Comparison of ENCODE assay signal across 8 cellular contexts in the genomic region with DNA sequence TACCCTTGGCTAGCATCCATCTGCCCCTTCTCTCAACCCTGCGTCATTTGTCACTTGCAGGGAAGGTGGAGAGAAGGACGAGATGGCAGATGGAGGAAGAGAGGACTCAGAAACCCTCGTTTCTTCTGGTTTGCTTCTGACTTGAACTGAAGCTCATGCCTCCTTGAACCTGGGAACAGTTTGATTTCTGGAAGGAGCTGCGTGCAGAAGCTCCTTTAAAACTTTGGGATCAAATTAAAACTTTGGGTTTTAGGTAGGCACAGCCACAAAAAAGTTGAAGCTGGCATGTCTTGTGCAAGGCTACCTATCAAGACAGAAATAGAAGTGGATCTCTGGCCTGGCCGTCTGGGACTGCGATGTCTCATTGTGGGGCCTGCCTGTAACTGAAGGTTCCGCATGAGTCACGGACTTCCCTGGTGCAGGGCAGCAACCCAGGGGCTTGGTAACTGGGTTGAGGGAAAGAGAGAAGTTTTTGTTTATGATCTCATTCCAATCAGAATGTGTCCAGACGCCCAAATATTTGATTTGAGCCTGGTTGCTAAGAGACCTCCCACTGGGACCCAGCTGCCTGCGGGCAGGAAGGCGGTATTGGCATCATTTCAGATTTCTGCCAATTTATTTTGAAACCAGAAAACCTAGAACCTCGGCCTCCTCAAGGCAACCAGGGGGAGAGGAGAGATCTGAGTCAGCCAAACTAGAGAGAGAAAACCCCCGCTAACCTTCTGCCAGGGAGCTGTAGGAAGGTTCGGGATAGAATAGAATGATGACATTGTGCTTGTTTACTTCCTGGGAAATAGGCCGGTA. TPM values are rescaled to one million over a fixed set of nuclear protein-coding genes. Genes with fewer than 3 reads are reported as not detected.
A peak's percentile ranks its signal among the peaks of the same experiment; 100 is the strongest.
DNase-seq lines count a peak whose midpoint lies in the region; ATAC-seq, FAIRE-seq and TF ChIP-seq lines count a peak whose summit lies in the region.

No MANE protein-coding gene starts in this region.

- WGBS in small intestine, 3 donors: 37 to 54% (median 49%) methylated on average over 15 of the region's 15 CpGs

- no peaks in the 10 kb centered on the region for H3K4me1 ChIP-seq in small intestine (ENCODE audit: control insufficient read depth in 2 of 2, insufficient read depth in 1 of 2, low read depth in 1 of 2, low read length in 1 of 2)

- H3K9me3 Mint-ChIP-seq in activated T-cell treated with anti-CD3 and anti-CD28 coated beads, Interleukin-2, amount 50 U/mL, for 72 hours: no peaks in the 10 kb centered on the region

- CTCF ChIA-PET in AG04450 (lab: Charles Lee): interaction anchor here (0.6 kb wide), 3 partner anchors 10 to 683 kb away, joined by 3 to 7 read pairs (median 4); no protein-coding TSS in a partner anchor

- POLR2A ChIA-PET in AG04450 (lab: Yijun Ruan, JAX): no interaction called here

- H3K4me3 ChIP-seq in AG04450 (ENCODE audit: low read depth, low read length): peak overlapping the region; percentile 22; the same call in 1 of the 2 replicates
- no peak overlapping the region for H3K4me3 ChIP-seq in small intestine (ENCODE audit: low read depth in 1 of 2, low read length in 2 of 2)

- H3K27me3 ChIP-seq in AG04450 (ENCODE audit: control insufficient read depth, insufficient read depth, low read length) (no peaks in the 10 kb centered on the region), small intestine (ENCODE audit: control insufficient read depth in 2 of 2, insufficient read depth in 2 of 2, low read length in 2 of 2) (no peaks in the 10 kb centered on the region)

- peak overlapping the region; percentile 49 to 54 for H3K4me3 Mint-ChIP-seq in activated T-cell treated with anti-CD3 and anti-CD28 coated beads, Interleukin-2, amount 50 U/mL, for 72 hours

- H3K4me1 Mint-ChIP-seq in activated T-cell treated with anti-CD3 and anti-CD28 coated beads, Interleukin-2, amount 50 U/mL, for 72 hours (ENCODE audit: low read depth): peaks cover 21% of the 10 kb centered on the region

- no peaks in the 10 kb centered on the region for H3K36me3 ChIP-seq in small intestine (ENCODE audit: control insufficient read depth in 2 of 2, insufficient read depth in 2 of 2, low read length in 2 of 2)

- no peak for FAIRE-seq in small intestine (lab: Jason Lieb, UNC)

- TF ChIP-seq CTCF in AG04450 (IDR thresholded peaks at IDR 0.05; ENCODE audit: low read depth, low read length): no peak

- DNase-seq in AG04450 (ENCODE audit: low read depth, low spot score) (peak; percentile 88), NCI-H226 (peak; percentile 99), left cardiac atrium (peak; percentile 84), small intestine (peak; percentile 5), NCI-H1105 (lab: John Stamatoyannopoulos, UW) (no peak)
- DNase-seq in activated T-cell treated with anti-CD3 and anti-CD28 coated beads, Interleukin-2, amount 50 U/mL, for 72 hours: peak; percentile 60 to 65

- H3K36me3 Mint-ChIP-seq in activated T-cell treated with anti-CD3 and anti-CD28 coated beads, Interleukin-2, amount 50 U/mL, for 72 hours (ENCODE audit: insufficient read depth in 2 of 2): no peaks in the 10 kb centered on the region

- no peaks in the 10 kb centered on the region for H3K27me3 Mint-ChIP-seq in activated T-cell treated with anti-CD3 and anti-CD28 coated beads, Interleukin-2, amount 50 U/mL, for 72 hours (ENCODE audit: low read depth)

- peak overlapping the region; percentile 56 for H3K27ac Mint-ChIP-seq in activated T-cell treated with anti-CD3 and anti-CD28 coated beads, Interleukin-2, amount 50 U/mL, for 72 hours

- ATAC-seq in GM18502 (IDR thresholded peaks at IDR 0.05; ENCODE audit: poor library complexity, unreplicated experiment) (peak; percentile 82), HG02943 (IDR thresholded peaks at IDR 0.05; ENCODE audit: low read depth, unreplicated experiment) (peak; percentile 58), left cardiac atrium (peak; percentile 79 to 96)
- peak; percentile 94 for ATAC-seq in activated T-cell treated with anti-CD3 and anti-CD28 coated beads, Interleukin-2, amount 50 U/mL, for 72 hours (replicated peaks in 1 of 2)

- H3K27ac ChIP-seq in AG04450 (ENCODE audit: low read depth, low read length): peak overlapping the region; percentile 91
- peak overlapping the region in 1 of 2 donors; percentile 3 for H3K27ac ChIP-seq in small intestine (ENCODE audit: low read depth in 1 of 2, low read length in 1 of 2)

- H3K9me3 ChIP-seq in AG04450 (ENCODE audit: control insufficient read depth, insufficient read depth, low read length) (no peaks in the 10 kb centered on the region), small intestine (ENCODE audit: control insufficient read depth, low read depth) (no peaks in the 10 kb centered on the region)

- intact Hi-C loops in left cardiac atrium (cut with DNase I): no loop called here

RNA-seq across cellular contexts. Expression of a gene that starts 15.8 kb away (rescaled TPM):
- 8.2 and 10.4 TPM in 2 replicates for polyA plus RNA-seq in AG04450 (2011; rRNA removed)
- 6.7 and 8.9 TPM in 2 replicates for polyA minus RNA-seq in AG04450 (2011; rRNA and poly(A)+ RNA removed)
- 10 to 100 TPM; 19.9 to 25.3 TPM for total RNA-seq in activated T-cell treated with anti-CD3 and anti-CD28 coated beads, Interleukin-2, amount 50 U/mL, for 72 hours
- 10 to 100 TPM; 23.8 to 38.5 TPM for total RNA-seq in left cardiac atrium
- 1 to 10 TPM in 2 of 3 donors, under 1 TPM in 1; 0.45 to 6.1 (median 1.6) TPM for polyA plus RNA-seq in small intestine
